In genomic region chr4:174222266-174222872, GRCh38 we compare ENCODE assay signal across 8 cellular contexts.
DNase-seq lines count a peak whose midpoint lies in the region; ATAC-seq and TF ChIP-seq lines count a peak whose summit lies in the region.

No MANE protein-coding gene starts in this region.

- DNase-seq in heart right ventricle, result no peak
- DNase-seq in left cardiac atrium, result no peak
- no peak for DNase-seq in H9
- DNase-seq in MM.1S, result peak; percentile 27
- DNase-seq in coronary artery (ENCODE audit: low spot score), result no peak
- DNase-seq in AG08396 (ENCODE audit: low spot score), result no peak
- no peak for DNase-seq in T-helper 9 cell

- H3K23ac ChIP-seq in H9 (ENCODE audit: insufficient read length, low read depth, low read length), result no peak overlapping the region

- no peak overlapping the region for H4K8ac ChIP-seq in H9 (replicated peaks; ENCODE audit: insufficient read length, low read depth, low read length)

- H3K27me3 Mint-ChIP-seq in H9 (ENCODE audit: low read depth), result peaks cover 56% of the 10 kb centered on the region

- ATAC-seq in heart right ventricle (no peak), left cardiac atrium (no peak)

- H3K27me3 ChIP-seq in heart right ventricle (peaks cover 0 to 44% (median 16%) of the 10 kb centered on the region in 7 donors), H9 (ENCODE audit: insufficient read depth, low read length) (peaks cover 15% of the 10 kb centered on the region), MM.1S (replicated peaks; ENCODE audit: insufficient read depth, low read length) (no peaks in the 10 kb centered on the region), parathyroid adenoma (ENCODE audit: control insufficient read depth, insufficient read depth, low read length) (peaks cover 7% of the 10 kb centered on the region)

- H3K9me2 ChIP-seq in MM.1S (replicated peaks; ENCODE audit: insufficient read depth, low read length), result no peaks in the 10 kb centered on the region

- H3K36me3 ChIP-seq in heart right ventricle (no peaks in the 10 kb centered on the region), MM.1S (replicated peaks; ENCODE audit: insufficient read depth, low read length) (no peaks in the 10 kb centered on the region), parathyroid adenoma (ENCODE audit: control insufficient read depth, insufficient read depth, low read length) (no peaks in the 10 kb centered on the region)

- H3K79me2 ChIP-seq in H9 (ENCODE audit: insufficient read depth, low read length) (no peaks in the 10 kb centered on the region), MM.1S (ENCODE audit: low read length) (no peaks in the 10 kb centered on the region), parathyroid adenoma (no peaks in the 10 kb centered on the region)

- H2AFZ ChIP-seq in H9 (ENCODE audit: low read length), result no peak overlapping the region
- no peak overlapping the region for H2AFZ ChIP-seq in MM.1S (ENCODE audit: low read length)
- no peak overlapping the region for H2AFZ ChIP-seq in parathyroid adenoma

- no peak overlapping the region for H3K18ac ChIP-seq in H9 (ENCODE audit: insufficient read length, low read depth, low read length)

- H3T11ph ChIP-seq in H9 (ENCODE audit: low read length), result no peak overlapping the region

- no peak overlapping the region for H3K4me2 ChIP-seq in H9 (ENCODE audit: insufficient read depth, insufficient read length, low read length)
- H3K4me2 ChIP-seq in MM.1S (ENCODE audit: low read depth, low read length), result no peak overlapping the region
- H3K4me2 ChIP-seq in parathyroid adenoma (ENCODE audit: low read length), result no peak overlapping the region

- TF ChIP-seq CTCF in heart right ventricle (IDR thresholded peaks at IDR 0.05) (peak; percentile 24 to 66 (median 61)), H9 (conservative IDR thresholded peaks at IDR 0.05) (peak; percentile 82), MM.1S (IDR thresholded peaks at IDR 0.05; ENCODE audit: low read length) (peak; percentile 61), coronary artery (IDR thresholded peaks at IDR 0.05) (peak; percentile 41), parathyroid adenoma (IDR thresholded peaks at IDR 0.05) (peak; percentile 45)

- no peak overlapping the region for H3K56ac ChIP-seq in H9 (ENCODE audit: insufficient read length, low read depth, low read length)

- no peaks in the 10 kb centered on the region for H3F3A ChIP-seq in MM.1S (ENCODE audit: insufficient read depth, low read length)

- H3K14ac ChIP-seq in H9 (ENCODE audit: insufficient read depth, low read length), result no peak overlapping the region

- H2AK5ac ChIP-seq in H9 (ENCODE audit: insufficient read length, low read length), result no peak overlapping the region

- H2BK5ac ChIP-seq in H9 (ENCODE audit: insufficient read length, low read length), result no peak overlapping the region

- no peak overlapping the region for H3K27ac ChIP-seq in heart right ventricle
- no peak overlapping the region for H3K27ac ChIP-seq in H9 (ENCODE audit: insufficient read length, low read depth, low read length)
- H3K27ac ChIP-seq in MM.1S (ENCODE audit: low read length), result no peak overlapping the region
- no peak overlapping the region for H3K27ac ChIP-seq in coronary artery
- no peak overlapping the region for H3K27ac ChIP-seq in parathyroid adenoma

- H3K9me3 ChIP-seq in heart right ventricle (no peaks in the 10 kb centered on the region), H9 (ENCODE audit: control insufficient read depth, low read depth, low read length) (no peaks in the 10 kb centered on the region), MM.1S (replicated peaks; ENCODE audit: insufficient read depth, low read length) (no peaks in the 10 kb centered on the region), parathyroid adenoma (ENCODE audit: control insufficient read depth, low read length) (no peaks in the 10 kb centered on the region)

- no peaks in the 10 kb centered on the region for H3K36me3 Mint-ChIP-seq in H9 (ENCODE audit: insufficient read depth in 1 of 3, low read depth in 3 of 3)

- no peak overlapping the region for H3K4me3 Mint-ChIP-seq in H9

- intact Hi-C loops in heart right ventricle (cut with DNase I) (loop anchor here in 6 of 10 donors (5.0 to 10.0 kb wide), 2 partner anchors 92 to 95 kb away; no protein-coding TSS in a partner anchor), left cardiac atrium (cut with DNase I) (no loop called here)

- no peak overlapping the region for H2BK120ac ChIP-seq in H9 (ENCODE audit: low read depth, low read length, poor library complexity, severe bottlenecking)

- H2BK20ac ChIP-seq in H9 (ENCODE audit: low read depth, low read length, poor library complexity, severe bottlenecking), result no peak overlapping the region

- WGBS in heart right ventricle, 2 donors, result 46 to 56% methylated on average over 4 of the region's 4 CpGs
- WGBS in H9 (ENCODE audit: extremely low coverage, insufficient read length, low lambda C conversion rate), result no CpG with 5 or more reads among the region's 4 CpGs

- H3K9me3 Mint-ChIP-seq in H9, result no peaks in the 10 kb centered on the region

- no peak overlapping the region for H3K4ac ChIP-seq in H9 (ENCODE audit: low read depth, low read length)

- peaks cover 0 to 13% (median 9%) of the 10 kb centered on the region in 9 donors for H3K4me1 ChIP-seq in heart right ventricle
- no peaks in the 10 kb centered on the region for H3K4me1 ChIP-seq in H9 (ENCODE audit: insufficient read depth, low read length)
- no peaks in the 10 kb centered on the region for H3K4me1 ChIP-seq in MM.1S (ENCODE audit: low read length)
- no peaks in the 10 kb centered on the region for H3K4me1 ChIP-seq in parathyroid adenoma

- H2BK12ac ChIP-seq in H9 (ENCODE audit: insufficient read length, low read depth, low read length), result no peak overlapping the region

- peaks cover 13% of the 10 kb centered on the region in 2 experiments for H3K4me1 Mint-ChIP-seq in H9

- H3K4me3 ChIP-seq in heart right ventricle (no peak overlapping the region), MM.1S (ENCODE audit: low read length) (no peak overlapping the region), coronary artery (no peak overlapping the region), parathyroid adenoma (ENCODE audit: low read depth, low read length) (no peak overlapping the region)

- no peak overlapping the region for H4K91ac ChIP-seq in H9 (ENCODE audit: insufficient read length, low read depth, low read length)

- no peak overlapping the region for H4K5ac ChIP-seq in H9 (ENCODE audit: insufficient read length, low read depth, low read length)

- peaks cover 2% of the 10 kb centered on the region for H4K20me1 ChIP-seq in H9 (ENCODE audit: control insufficient read depth, insufficient read depth, insufficient read length)
- no peaks in the 10 kb centered on the region for H4K20me1 ChIP-seq in MM.1S (ENCODE audit: insufficient read depth, low read length)

- no peak overlapping the region for H3K9ac ChIP-seq in H9 (ENCODE audit: extremely low read depth, insufficient read length, low read length)
- no peak overlapping the region for H3K9ac ChIP-seq in MM.1S (ENCODE audit: low read length)
- no peak overlapping the region for H3K9ac ChIP-seq in parathyroid adenoma

- H2BK15ac ChIP-seq in H9 (ENCODE audit: low read depth, low read length), result no peak overlapping the region

- peaks cover 8% of the 10 kb centered on the region for H3K23me2 ChIP-seq in H9 (ENCODE audit: insufficient read length, low read depth, low read length, poor library complexity, severe bottlenecking)

- no peak overlapping the region for H3K27ac Mint-ChIP-seq in H9

- H3K79me1 ChIP-seq in H9 (ENCODE audit: insufficient read depth, low read depth, low read length, poor library complexity, severe bottlenecking), result no peaks in the 10 kb centered on the region

Comparison
In these comparisons a context has a peak if more than half of its experiments do, and no peak if none do; other contexts are left out.
1. intact Hi-C loops: an anchor here in heart right ventricle (5.0 to 10.0 kb wide); none called in left cardiac atrium.